32 cellular contexts compared by ENCODE assay signal in genomic region chr1:116956378-116956777, GRCh38. TPM values are rescaled to one million over a fixed set of nuclear protein-coding genes. Genes with fewer than 3 reads are reported as not detected.
DNase-seq lines count a peak whose midpoint lies in the region; ATAC-seq, FAIRE-seq and TF ChIP-seq lines count a peak whose summit lies in the region.
"Had no signal": no experiment of that assay in that cellular context is flagged by ENCODE, and none has a peak within 500 bp of the region (broad histone marks: within the 10 kb centered on the region; RNA-seq: fewer than 3 reads in every experiment).

No MANE protein-coding gene starts in this region.

- POLR2A ChIA-PET in HepG2 (lab: Yijun Ruan, JAX): no interaction called here

- no peak overlapping the region for H3K4ac ChIP-seq in neuronal stem cell (ENCODE audit: low read length)

- in situ Hi-C loops in HepG2 (cut with HindIII; ENCODE audit: extremely low pct_ligation_motif_present, low pct_unique_long_range_greater_than_20kb): no loop called here

- H3K4me2 ChIP-seq in neuronal stem cell (ENCODE audit: insufficient read depth, low read length, poor library complexity, severe bottlenecking) (no peak overlapping the region), HepG2 (ENCODE audit: low read depth, low read length) (no peak overlapping the region)
- H3K4me2 ChIP-seq: PC-9 had no signal

- CTCF ChIA-PET in HepG2 (lab: Yijun Ruan, JAX; ENCODE audit: low intra/inter-chr PET ratio, low total read pairs): no interaction called here

- TF ChIP-seq POLR2A in HepG2 (IDR thresholded peaks at IDR 0.05; ENCODE audit: insufficient read depth in 1 of 2, low read depth in 2 of 2, low read length in 2 of 2): no peak

- DNase-seq in DMS53 treated with DMSO at 0.1 percent for 48 hours (lab: John Stamatoyannopoulos, UW; ENCODE audit: unreplicated experiment) (peak; percentile 32), NCI-H187 treated with DMSO at 0.1 percent for 48 hours (lab: John Stamatoyannopoulos, UW) (peak; percentile 91), NCI-H345 (lab: John Stamatoyannopoulos, UW) (peak; percentile 86), neuronal stem cell (ENCODE audit: low spot score) (no peak), D721Med (ENCODE audit: insufficient read length, low spot score) (no peak), HepG2 (ENCODE audit: low spot score) (no peak)
- DNase-seq: ACHN; activated CD4-positive, alpha-beta T cell treated with anti-CD3 and anti-CD28 coated beads for 48 hours; activated CD8-positive, alpha-beta memory T cell treated with anti-CD3 and anti-CD28 coated beads for 24 hours; activated effector memory CD4-positive, alpha-beta T cell treated with anti-CD3 and anti-CD28 coated beads, Interleukin-2, amount 50 U/mL, for 16 hours; activated naive CD8-positive, alpha-beta T cell treated with anti-CD3 and anti-CD28 coated beads, Interleukin-2, amount 10 ng/mL, durations not matched to agents 7 days and 5 days; effector memory CD8-positive, alpha-beta T cell; foreskin fibroblast; head of caudate nucleus; midbrain; naive thymus-derived CD4-positive, alpha-beta T cell; occipital lobe; PC-9; stimulated activated CD4-positive, alpha-beta T cell treated with anti-CD3 and anti-CD28 coated beads, Interleukin-15, amount 100 ng/mL, for 24 hours; stimulated activated naive CD4-positive, alpha-beta T cell treated with Interleukin-2 at 50 U/mL for 16 hours; T-helper 9 cell had no signal

- H3K4me1 ChIP-seq in neuronal stem cell (ENCODE audit: control insufficient read depth in 2 of 2, insufficient read depth in 1 of 2, low read depth in 1 of 2, low read length in 2 of 2) (peaks cover 0 to 15% of the 10 kb centered on the region in 2 donors), HepG2 (ENCODE audit: insufficient read depth, low read length) (peaks cover 3% of the 10 kb centered on the region)

- no peak overlapping the region for H4K91ac ChIP-seq in neuronal stem cell (ENCODE audit: low read depth, low read length, poor library complexity)

- WGBS in neuronal stem cell (ENCODE audit: extremely low coverage in 2 of 2, insufficient read length in 2 of 2, insufficient replicate concordance in 1 of 2), 2 donors: no CpG with 5 or more reads among the region's 7 CpGs
- 69% methylated on average over 7 of the region's 7 CpGs for WGBS in HepG2 (ENCODE audit: low lambda C conversion rate)

- TF ChIP-seq RAD21 in HepG2 (CRISPR knock-in tag; IDR thresholded peaks at IDR 0.05): no peak

- no peak overlapping the region for H2BK12ac ChIP-seq in neuronal stem cell (ENCODE audit: low read length)

- peaks cover 5% of the 10 kb centered on the region for H3K79me1 ChIP-seq in neuronal stem cell (ENCODE audit: low read depth, low read length)

- intact Hi-C loops in HepG2 (cut with micrococcal nuclease; ENCODE audit: unreplicated experiment): no loop called here

- FAIRE-seq in D721Med (lab: Jason Lieb, UNC) (no peak), HepG2 (lab: Jason Lieb, UNC) (no peak)
- FAIRE-seq: GM12878, keratinocyte had no signal

- no TSS peak for BruUV-seq in HepG2 (replicated peaks; lab: Mats Ljungman, UMichigan)

- H3K23ac ChIP-seq in neuronal stem cell (ENCODE audit: low read depth, low read length, poor library complexity): no peak overlapping the region

- H2AFZ ChIP-seq in neuronal stem cell (ENCODE audit: low read length) (no peak overlapping the region), HepG2 (ENCODE audit: low read length) (no peak overlapping the region)
- H2AFZ ChIP-seq: PC-9 had no signal

- no peak overlapping the region for H2BK15ac ChIP-seq in neuronal stem cell (ENCODE audit: low read length)

- H3K27ac ChIP-seq in neuronal stem cell (replicated peaks; ENCODE audit: low read length) (no peak overlapping the region), HepG2 (ENCODE audit: extremely low read length, insufficient read depth, low read length) (no peak overlapping the region)
- H3K27ac ChIP-seq: ascending aorta, cardiac muscle cell, coronary artery, HL-60, PC-9, thoracic aorta, VCaP had no signal

- H3K27me3 ChIP-seq in neuronal stem cell (ENCODE audit: control insufficient read depth in 3 of 3, insufficient read depth in 3 of 3, low read depth in 1 of 3, low read length in 3 of 3): no peaks in the 10 kb centered on the region
- H3K27me3 ChIP-seq in HepG2 (ENCODE audit: control insufficient read depth in 1 of 2, insufficient read depth in 2 of 2, low read length in 2 of 2): no peaks in the 10 kb centered on the region
- H3K27me3 ChIP-seq: ascending aorta, cardiac muscle cell had no signal

- H2BK5ac ChIP-seq in neuronal stem cell (ENCODE audit: low read length): no peak overlapping the region

- no peak overlapping the region for H3K14ac ChIP-seq in neuronal stem cell (ENCODE audit: low read length)

- H2BK120ac ChIP-seq in neuronal stem cell (ENCODE audit: low read depth, low read length): no peak overlapping the region

- ATAC-seq in HG02870 (IDR thresholded peaks at IDR 0.05; ENCODE audit: unreplicated experiment) (no peak), HepG2 (no peak)
- ATAC-seq: effector memory CD8-positive, alpha-beta T cell; GM12878; HCT116; naive thymus-derived CD4-positive, alpha-beta T cell; Right ventricle myocardium inferior had no signal

- no peaks in the 10 kb centered on the region for H3K9me3 ChIP-seq in neuronal stem cell (replicated peaks in 1 of 2; ENCODE audit: control insufficient read depth in 2 of 2, insufficient read depth in 1 of 2, low read depth in 1 of 2, low read length in 2 of 2)
- no peaks in the 10 kb centered on the region for H3K9me3 ChIP-seq in HepG2 (ENCODE audit: low read length)
- H3K9me3 ChIP-seq: ascending aorta, thoracic aorta had no signal

- TF ChIP-seq CTCF in D721Med (IDR thresholded peaks at IDR 0.05; ENCODE audit: insufficient read depth, missing control alignments): no peak
- no peak for TF ChIP-seq CTCF in HepG2 (CRISPR knock-in tag; IDR thresholded peaks at IDR 0.05)

- H3K9ac ChIP-seq in neuronal stem cell (ENCODE audit: low read depth, low read length, poor library complexity) (no peak overlapping the region), HepG2 (ENCODE audit: insufficient read depth, low read depth, low read length) (no peak overlapping the region)

- peak overlapping the region; percentile 25 for H3K18ac ChIP-seq in neuronal stem cell (ENCODE audit: low read length)

- H4K20me1 ChIP-seq in HepG2 (ENCODE audit: insufficient read depth, low read length): no peaks in the 10 kb centered on the region

- H3K79me2 ChIP-seq in HepG2 (ENCODE audit: insufficient read depth, low read length): no peaks in the 10 kb centered on the region

- peaks cover 5 to 41% of the 10 kb centered on the region in 2 donors for H3K36me3 ChIP-seq in neuronal stem cell (replicated peaks in 1 of 2; ENCODE audit: control insufficient read depth in 2 of 2, insufficient read depth in 2 of 2, low read length in 2 of 2)
- no peaks in the 10 kb centered on the region for H3K36me3 ChIP-seq in HepG2 (replicated peaks in 1 of 2; ENCODE audit: control insufficient read depth in 1 of 2, insufficient read depth in 2 of 2, low read length in 2 of 2)
- H3K36me3 ChIP-seq: thoracic aorta had no signal

- no peak for TF ChIP-seq EP300 in HepG2 (IDR thresholded peaks at IDR 0.05; ENCODE audit: low read depth in 2 of 2, low read length in 2 of 2)
- no peak for TF ChIP-seq EP300 in HepG2 (CRISPR knock-in tag; IDR thresholded peaks at IDR 0.05; ENCODE audit: borderline replicate concordance)

- H3K4me3 ChIP-seq in neuronal stem cell (ENCODE audit: low read length in 2 of 2) (no peak overlapping the region), HepG2 (replicated peaks in 1 of 3; ENCODE audit: insufficient read depth in 1 of 3, low read depth in 2 of 3, low read length in 3 of 3) (no peak overlapping the region)
- H3K4me3 ChIP-seq: ascending aorta, cardiac muscle cell, coronary artery, GM12878, PC-9, thoracic aorta had no signal

- H4K8ac ChIP-seq in neuronal stem cell (ENCODE audit: low read depth, low read length): no peak overlapping the region

- H2AK5ac ChIP-seq in neuronal stem cell (ENCODE audit: low read depth, low read length): no peak overlapping the region

RNA-seq across cellular contexts. Expression of gene CD101, which starts 45.2 kb away (rescaled TPM):
- polyA plus RNA-seq in neuronal stem cell (2013, experiment 1 of 2): 0.66 TPM
- polyA plus RNA-seq in neuronal stem cell (2013, experiment 2 of 2): 0.43 TPM
- total RNA-seq in HepG2 (2016; rRNA removed; fragmentation: Illumina TruSeq; extraction: Trizol): 0.09 TPM in 1 of 2 replicates, not detected in the other
- total RNA-seq in HepG2 (2016; cell fraction: cytosol; rRNA removed; fragmentation: Illumina TruSeq; extraction: Trizol; ENCODE audit: low read depth): not detected in 2 replicates
- total RNA-seq in HepG2 (2016; cell fraction: insoluble cytoplasmic fraction; rRNA removed; fragmentation: Illumina TruSeq; extraction: Trizol): not detected in 2 replicates
- not detected in 2 replicates for total RNA-seq in HepG2 (2016; cell fraction: membrane; rRNA removed; fragmentation: Illumina TruSeq; extraction: Trizol)
- total RNA-seq in HepG2 (2016; cell fraction: nucleus; rRNA removed; fragmentation: Illumina TruSeq; extraction: Trizol): 0.19 TPM in 1 of 2 replicates, not detected in the other
- polyA plus RNA-seq in HepG2 (2011; rRNA removed): 0.05 TPM in 1 of 2 replicates, not detected in the other
- polyA plus RNA-seq in HepG2 (2011; cell fraction: cytosol; rRNA removed): not detected in 2 replicates
- polyA plus RNA-seq in HepG2 (2011; cell fraction: nucleus; rRNA removed): 0.03 TPM in 1 of 2 replicates, not detected in the other
- not detected in 2 replicates for polyA plus RNA-seq in HepG2 (2012)
- polyA plus RNA-seq in HepG2 (2016; cell fraction: cytosol; fragmentation: Illumina TruSeq; extraction: Trizol; ENCODE audit: low read depth): not detected in 2 replicates
- polyA plus RNA-seq in HepG2 (2016; cell fraction: insoluble cytoplasmic fraction; fragmentation: Illumina TruSeq; extraction: Trizol; ENCODE audit: low read depth): not detected in 2 replicates
- 0.06 TPM in 1 of 2 replicates, not detected in the other for polyA plus RNA-seq in HepG2 (2016; cell fraction: membrane; fragmentation: Illumina TruSeq; extraction: Trizol; ENCODE audit: low read depth)
- 0.28 and 0.67 TPM in 2 replicates for polyA plus RNA-seq in HepG2 (2016; cell fraction: nucleus; fragmentation: Illumina TruSeq; extraction: Trizol; ENCODE audit: insufficient read depth, low read depth)
- 2.0 TPM in 1 of 2 replicates, not detected in the other for polyA minus RNA-seq in HepG2 (2011; rRNA and poly(A)+ RNA removed; ENCODE audit: low replicate concordance)
- polyA minus RNA-seq in HepG2 (2011; cell fraction: cytosol; rRNA and poly(A)+ RNA removed): not detected in 2 replicates
- polyA minus RNA-seq in HepG2 (2011; cell fraction: nucleus; rRNA and poly(A)+ RNA removed): 0.25 TPM in 1 of 2 replicates, not detected in the other
- total RNA-seq: ascending aorta had no signal

RNA-seq across cellular contexts. Expression of gene PTGFRN, which starts 46.7 kb away (rescaled TPM):
- polyA plus RNA-seq in neuronal stem cell (2013, experiment 1 of 2): 44.9 TPM
- 40.5 TPM for polyA plus RNA-seq in neuronal stem cell (2013, experiment 2 of 2)
- total RNA-seq in HepG2 (2016; rRNA removed; fragmentation: Illumina TruSeq; extraction: Trizol): 5.2 and 11.3 TPM in 2 replicates
- total RNA-seq in HepG2 (2016; cell fraction: cytosol; rRNA removed; fragmentation: Illumina TruSeq; extraction: Trizol; ENCODE audit: low read depth): 0.30 and 0.44 TPM in 2 replicates
- 4.6 and 10.3 TPM in 2 replicates for total RNA-seq in HepG2 (2016; cell fraction: insoluble cytoplasmic fraction; rRNA removed; fragmentation: Illumina TruSeq; extraction: Trizol)
- 2.2 and 2.3 TPM in 2 replicates for total RNA-seq in HepG2 (2016; cell fraction: membrane; rRNA removed; fragmentation: Illumina TruSeq; extraction: Trizol)
- total RNA-seq in HepG2 (2016; cell fraction: nucleus; rRNA removed; fragmentation: Illumina TruSeq; extraction: Trizol): 10.6 and 12.9 TPM in 2 replicates
- 3.3 and 3.5 TPM in 2 replicates for polyA plus RNA-seq in HepG2 (2011; rRNA removed)
- 2.2 and 2.7 TPM in 2 replicates for polyA plus RNA-seq in HepG2 (2011; cell fraction: cytosol; rRNA removed)
- polyA plus RNA-seq in HepG2 (2011; cell fraction: nucleus; rRNA removed): 1.7 and 1.8 TPM in 2 replicates
- 2.2 and 3.3 TPM in 2 replicates for polyA plus RNA-seq in HepG2 (2012)
- polyA plus RNA-seq in HepG2 (2016; cell fraction: cytosol; fragmentation: Illumina TruSeq; extraction: Trizol; ENCODE audit: low read depth): 0.94 and 1.1 TPM in 2 replicates
- 4.4 and 4.6 TPM in 2 replicates for polyA plus RNA-seq in HepG2 (2016; cell fraction: insoluble cytoplasmic fraction; fragmentation: Illumina TruSeq; extraction: Trizol; ENCODE audit: low read depth)
- polyA plus RNA-seq in HepG2 (2016; cell fraction: membrane; fragmentation: Illumina TruSeq; extraction: Trizol; ENCODE audit: low read depth): 1.9 and 2.4 TPM in 2 replicates
- polyA plus RNA-seq in HepG2 (2016; cell fraction: nucleus; fragmentation: Illumina TruSeq; extraction: Trizol; ENCODE audit: insufficient read depth, low read depth): 15.1 and 17.0 TPM in 2 replicates
- polyA minus RNA-seq in HepG2 (2011; rRNA and poly(A)+ RNA removed; ENCODE audit: low replicate concordance): 7.4 and 47.2 TPM in 2 replicates
- 2.9 and 5.4 TPM in 2 replicates for polyA minus RNA-seq in HepG2 (2011; cell fraction: cytosol; rRNA and poly(A)+ RNA removed)
- 3.1 and 3.5 TPM in 2 replicates for polyA minus RNA-seq in HepG2 (2011; cell fraction: nucleus; rRNA and poly(A)+ RNA removed)

Comparison
In these comparisons a context has a peak if more than half of its experiments do, and no peak if none do; other contexts are left out.
1. DNase-seq: peak in DMS53 treated with DMSO at 0.1 percent for 48 hours (single experiment), NCI-H187 treated with DMSO at 0.1 percent for 48 hours (single experiment) and NCI-H345 (single experiment); none in neuronal stem cell (single experiment), D721Med (single experiment) and HepG2 (single experiment).